30 cellular contexts compared by ENCODE assay signal in the genomic region with DNA sequence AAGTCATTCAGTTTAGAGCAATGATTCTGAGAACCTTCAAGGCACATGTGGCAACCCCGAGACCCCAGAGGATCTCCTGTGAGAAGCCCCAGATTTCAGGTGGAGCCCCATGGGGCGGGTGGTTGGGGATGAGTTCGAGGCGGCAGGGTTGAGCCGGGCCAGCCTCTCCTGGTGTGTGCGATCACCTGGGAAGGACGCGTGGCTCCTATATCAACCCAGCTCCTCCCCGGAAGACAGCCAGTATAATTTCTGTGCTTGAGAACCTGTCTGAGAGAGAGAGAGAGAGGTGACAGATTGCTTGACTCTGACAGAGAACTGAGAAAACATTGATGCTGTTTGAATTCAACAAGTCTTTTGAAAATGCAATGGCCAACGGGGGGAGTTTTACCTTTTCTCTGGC.
"Had no signal": no experiment of that assay in that cellular context is flagged by ENCODE, and none has a peak within 500 bp of the region (broad histone marks: within the 10 kb centered on the region; RNA-seq: fewer than 3 reads in every experiment).

No MANE protein-coding gene starts in this region.

- H3K9me3 ChIP-seq: heart left ventricle, pancreas, right atrium auricular region, stomach, thyroid gland, upper lobe of left lung, vagina had no signal

- H3K27me3 ChIP-seq: right atrium auricular region, vagina had no signal

- H3K4me3 ChIP-seq: heart left ventricle, lung, pancreas, right atrium auricular region, stomach, thyroid gland, upper lobe of left lung, vagina had no signal

- H3K4me1 ChIP-seq: heart left ventricle, pancreas, right atrium auricular region, thyroid gland, upper lobe of left lung, vagina had no signal

- H3K36me3 ChIP-seq: brain microvascular endothelial cell, heart left ventricle, pancreas, right atrium auricular region, stomach, thyroid gland, upper lobe of left lung, vagina had no signal

- DNase-seq: activated CD4-positive, alpha-beta memory T cell treated with anti-CD3 and anti-CD28 coated beads for 36 hours; activated CD4-positive, alpha-beta T cell treated with anti-CD3 and anti-CD28 coated beads, Interleukin-2, amount 10 ng/mL, durations not matched to agents 24 days and 14 days; activated CD4-positive, CD25-positive, alpha-beta regulatory T cell treated with anti-CD3 and anti-CD28 coated beads, Interleukin-2, amount 50 U/mL, for 72 hours; activated CD8-positive, alpha-beta memory T cell treated with anti-CD3 and anti-CD28 coated beads, Interleukin-2, amount 50 U/mL, for 4 hours; activated gamma-delta T cell treated with Interleukin-2 at 50 U/mL for 16 hours; activated naive CD4-positive, alpha-beta T cell treated with anti-CD3 and anti-CD28 coated beads, Interleukin-2, amount 50 U/mL, for 16 hours; activated T-cell treated with anti-CD3 and anti-CD28 coated beads, Interleukin-2, amount 50 U/mL, for 1 hour; amniotic stem cell; brain microvascular endothelial cell; cortex of kidney; foreskin fibroblast; heart left ventricle; hypothalamus; immature natural killer cell; kidney; mesendoderm; naive B cell; nephron progenitor cell; nucleus accumbens; pancreas; stimulated activated CD4-positive, alpha-beta T cell treated with anti-CD3 and anti-CD28 coated beads, Interleukin-15, amount 100 ng/mL, for 24 hours; stimulated activated CD4-positive, alpha-beta T cell treated with anti-CD3 and anti-CD28 coated beads, Interleukin-2, amount 100 ng/mL, for 24 hours; stimulated activated naive B cell treated with anti-CD40 and anti-IgM and Interleukin-4, amounts not matched to agents 10 μg/mL and 1 μg/mL and 100 μg/mL, for 72 hours; stomach; T-helper 2 cell; thyroid gland; upper lobe of left lung had no signal

- H3K27ac ChIP-seq: brain microvascular endothelial cell, heart left ventricle, pancreas, right atrium auricular region, stomach, thyroid gland, upper lobe of left lung, vagina had no signal
